In the genomic region with DNA sequence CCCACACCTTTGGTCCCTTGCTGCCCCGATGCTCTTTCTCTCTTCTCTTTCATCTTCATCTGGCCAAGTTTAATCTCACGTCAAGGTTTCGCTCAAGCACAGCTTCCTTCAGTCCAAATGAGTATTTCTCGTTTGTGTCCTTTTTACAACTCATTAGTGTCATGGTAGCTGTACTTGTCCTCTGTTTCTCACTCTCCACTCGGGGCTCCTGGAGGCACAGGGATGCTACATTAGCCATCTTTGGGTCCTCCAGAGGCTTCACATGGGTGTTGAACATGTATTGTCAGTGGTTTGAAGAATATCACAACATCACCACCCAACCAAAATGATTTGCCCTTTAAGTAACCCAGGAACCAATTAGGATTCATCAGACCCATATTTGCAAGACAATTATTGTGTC, we compare ENCODE assay signal across 23 cellular contexts. TPM values are rescaled to one million over a fixed set of nuclear protein-coding genes. Genes with fewer than 3 reads are reported as not detected.
"Had no signal": no experiment of that assay in that cellular context is flagged by ENCODE, and none has a peak within 500 bp of the region (broad histone marks: within the 10 kb centered on the region; RNA-seq: fewer than 3 reads in every experiment).

No MANE protein-coding gene starts in this region.

- H3K36me3 ChIP-seq: SJSA1 had no signal

- FAIRE-seq: HTR-8/SVneo, RCC 7860 had no signal

- H3K4me1 ChIP-seq: SJSA1 had no signal

- H3K9me3 ChIP-seq: SJSA1 had no signal

- H3K27ac ChIP-seq: HL-60, SJSA1, SK-N-MC had no signal

- DNase-seq: KBM-7, NCI-H1092, NCI-H1436, NCI-H187, NCI-H2029, NCI-H2081 treated with DMSO at 0.1 percent for 48 hours, NCI-H2171, NCI-H226, NCI-H446, NCI-H510A, NCI-H524 treated with DMSO at 0.1 percent for 48 hours, NCI-H69, NCI-H774, Right ventricle myocardium superior, RPMI8226, SIG-M5 had no signal

- H3K27me3 ChIP-seq: SJSA1 had no signal

- H3K4me3 ChIP-seq: SJSA1, SK-N-MC had no signal

RNA-seq across cellular contexts. Expression of a gene that starts 30.4 kb away (rescaled TPM):
- total RNA-seq: LHCN-M2, MCF 10A had no signal
